In genomic region chr1:6466023-6466422, GRCh38 we compare ENCODE assay signal across 9 cellular contexts. TPM values are rescaled to one million over a fixed set of nuclear protein-coding genes. Genes with fewer than 3 reads are reported as not detected.
DNase-seq lines count a peak whose midpoint lies in the region; ATAC-seq and TF ChIP-seq lines count a peak whose summit lies in the region.
"Had no signal": no experiment of that assay in that cellular context is flagged by ENCODE, and none has a peak within 500 bp of the region (broad histone marks: within the 10 kb centered on the region; RNA-seq: fewer than 3 reads in every experiment).

A gene with protein sequence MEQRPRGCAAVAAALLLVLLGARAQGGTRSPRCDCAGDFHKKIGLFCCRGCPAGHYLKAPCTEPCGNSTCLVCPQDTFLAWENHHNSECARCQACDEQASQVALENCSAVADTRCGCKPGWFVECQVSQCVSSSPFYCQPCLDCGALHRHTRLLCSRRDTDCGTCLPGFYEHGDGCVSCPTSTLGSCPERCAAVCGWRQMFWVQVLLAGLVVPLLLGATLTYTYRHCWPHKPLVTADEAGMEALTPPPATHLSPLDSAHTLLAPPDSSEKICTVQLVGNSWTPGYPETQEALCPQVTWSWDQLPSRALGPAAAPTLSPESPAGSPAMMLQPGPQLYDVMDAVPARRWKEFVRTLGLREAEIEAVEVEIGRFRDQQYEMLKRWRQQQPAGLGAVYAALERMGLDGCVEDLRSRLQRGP (minus strand): TSS chr1:6466173. CDS start chr1:6466107, 66 bp downstream.

- peaks cover 0 to 62% (median 41%) of the 10 kb centered on the region in 9 donors for H3K36me3 ChIP-seq in heart left ventricle
- peaks cover 0 to 52% of the 10 kb centered on the region in 2 donors for H3K36me3 ChIP-seq in adrenal gland (replicated peaks in 1 of 2)
- peaks cover 20 to 25% of the 10 kb centered on the region in 2 donors for H3K36me3 ChIP-seq in mucosa of rectum (ENCODE audit: control insufficient read depth in 2 of 2, insufficient read depth in 2 of 2, low read length in 2 of 2)
- H3K36me3 ChIP-seq in vagina, result peaks cover 0 to 15% of the 10 kb centered on the region in 2 donors
- no peaks in the 10 kb centered on the region for H3K36me3 ChIP-seq in OCI-LY7 (ENCODE audit: insufficient read depth, low read length)

- WGBS in heart left ventricle, 4 donors, result 31 to 68% (median 55%) methylated on average over 8 to 43 of the region's 43 CpGs
- WGBS in adrenal gland, 4 donors, result 17 to 39% (median 35%) methylated on average over 16 to 43 of the region's 43 CpGs

- DNase-seq in Right ventricle myocardium superior (no peak), heart left ventricle (no peak), adrenal gland (no peak), vagina (ENCODE audit: extremely low spot score in 2 of 2) (no peak), Kasumi-1 (lab: John Stamatoyannopoulos, UW) (no peak), OCI-LY7 (ENCODE audit: low spot score) (no peak)

- TF ChIP-seq POLR2A in heart left ventricle (IDR thresholded peaks at IDR 0.05), result no peak
- TF ChIP-seq POLR2A in adrenal gland (IDR thresholded peaks at IDR 0.05), result no peak
- no peak for TF ChIP-seq POLR2A in vagina (IDR thresholded peaks at IDR 0.05)

- no peak within 1 kb of the TSS for H3K4me2 ChIP-seq in OCI-LY7 (ENCODE audit: low read length)

- H3K4me3 ChIP-seq in heart left ventricle (peak within 1 kb of the TSS in 4 of 12 donors; percentile 4 to 55 (median 14)), adrenal gland (no peak within 1 kb of the TSS), mucosa of rectum (ENCODE audit: low read length in 2 of 2) (peak within 1 kb of the TSS; percentile 37 to 61), vagina (peak within 1 kb of the TSS in 1 of 2 donors; percentile 28), OCI-LY7 (ENCODE audit: low read depth, low read length, poor library complexity, severe bottlenecking) (no peak within 1 kb of the TSS)

- POLR2A ChIA-PET in OCI-LY7 (lab: Charles Lee), result no interaction called here

- H3K9me3 ChIP-seq in heart left ventricle (no peaks in the 10 kb centered on the region), adrenal gland (replicated peaks in 1 of 3) (no peaks in the 10 kb centered on the region), mucosa of rectum (ENCODE audit: control insufficient read depth in 2 of 2, low read length in 2 of 2) (no peaks in the 10 kb centered on the region), vagina (no peaks in the 10 kb centered on the region), OCI-LY7 (ENCODE audit: low read length) (no peaks in the 10 kb centered on the region)

- TF ChIP-seq CTCF in heart left ventricle (IDR thresholded peaks at IDR 0.05), result no peak
- no peak for TF ChIP-seq CTCF in adrenal gland (IDR thresholded peaks at IDR 0.05)
- no peak for TF ChIP-seq CTCF in vagina (IDR thresholded peaks at IDR 0.05)
- no peak for TF ChIP-seq CTCF in OCI-LY7 (conservative IDR thresholded peaks at IDR 0.05; ENCODE audit: low read length)

- intact Hi-C loops in Right ventricle myocardium superior (cut with DNase I), result no loop called here
- intact Hi-C loops in heart left ventricle (cut with DNase I), result no loop called here
- intact Hi-C loops in adrenal gland (cut with DNase I), result no loop called here
- intact Hi-C loops in vagina (cut with DNase I), result no loop called here
- intact Hi-C loops in OCI-LY7 (cut with micrococcal nuclease; ENCODE audit: unreplicated experiment), result no loop called here

- H4K20me1 ChIP-seq in OCI-LY7 (ENCODE audit: insufficient read depth, low read length), result no peaks in the 10 kb centered on the region

- H3K4me1 ChIP-seq in heart left ventricle (peaks cover 0 to 25% (median 4%) of the 10 kb centered on the region in 12 donors), adrenal gland (replicated peaks in 1 of 2) (no peaks in the 10 kb centered on the region), mucosa of rectum (ENCODE audit: control insufficient read depth in 2 of 2, insufficient read depth in 2 of 2, low read length in 2 of 2) (peaks cover 2 to 13% of the 10 kb centered on the region in 2 donors), vagina (no peaks in the 10 kb centered on the region), OCI-LY7 (ENCODE audit: insufficient read depth, low read length, poor library complexity, severe bottlenecking) (no peaks in the 10 kb centered on the region)

- ATAC-seq in Right ventricle myocardium superior (ENCODE audit: poor library complexity), result no peak
- no peak for ATAC-seq in heart left ventricle
- no peak for ATAC-seq in GM21825 (IDR thresholded peaks at IDR 0.05; ENCODE audit: unreplicated experiment)
- ATAC-seq: Panc1 had no signal

- no peaks in the 10 kb centered on the region for H3K9me2 ChIP-seq in OCI-LY7 (ENCODE audit: insufficient read depth, low read length)

- H3K27me3 ChIP-seq in heart left ventricle, result peaks cover 0 to 7% (median 0%) of the 10 kb centered on the region in 9 donors
- H3K27me3 ChIP-seq in adrenal gland, result no peaks in the 10 kb centered on the region
- H3K27me3 ChIP-seq in mucosa of rectum (ENCODE audit: control insufficient read depth in 2 of 2, insufficient read depth in 2 of 2, low read length in 2 of 2), result no peaks in the 10 kb centered on the region
- no peaks in the 10 kb centered on the region for H3K27me3 ChIP-seq in vagina

- no peaks in the 10 kb centered on the region for H3K79me2 ChIP-seq in OCI-LY7 (ENCODE audit: insufficient read depth, low read depth, low read length)

- BruUV-seq in OCI-LY7 (replicated peaks; lab: Mats Ljungman, UMichigan), result no TSS peak

- H2AFZ ChIP-seq in OCI-LY7 (ENCODE audit: low read length), result no peak within 1 kb of the TSS

- CTCF ChIA-PET in OCI-LY7 (lab: Charles Lee; ENCODE audit: unreplicated experiment), result no interaction called here

- peak within 1 kb of the TSS; percentile 14 to 77 for H3K9ac ChIP-seq in mucosa of rectum (ENCODE audit: low read depth in 1 of 2, low read length in 2 of 2)

- H3K27ac ChIP-seq in heart left ventricle, result peak within 1 kb of the TSS in 1 of 12 donors; percentile 37
- no peak within 1 kb of the TSS for H3K27ac ChIP-seq in adrenal gland
- H3K27ac ChIP-seq in mucosa of rectum (ENCODE audit: low read depth in 2 of 2, low read length in 2 of 2), result peak within 1 kb of the TSS; percentile 56 to 63
- no peak within 1 kb of the TSS for H3K27ac ChIP-seq in vagina
- H3K27ac ChIP-seq in OCI-LY7 (ENCODE audit: low read depth, low read length, poor library complexity, severe bottlenecking), result no peak within 1 kb of the TSS

RNA-seq across cellular contexts. Expression of the gene that starts here (rescaled TPM):
- total RNA-seq in Right ventricle myocardium superior (13.7 TPM), heart left ventricle (10 to 100 TPM in 3 of 9 donors, 1 to 10 TPM in 6; 5.2 to 11.6 (median 9.3) TPM), adrenal gland (10 to 100 TPM in 4 of 8 donors, 1 to 10 TPM in 4; 2.7 to 36.4 (median 9.7) TPM), vagina (32.7 TPM), OCI-LY7 (2022) (0.65 and 1.7 TPM in 2 replicates)
- polyA plus RNA-seq in heart left ventricle (10 to 100 TPM in 1 of 2 donors, 1 to 10 TPM in 1; 4.7 to 17.5 TPM), adrenal gland (100 to 1,000 TPM in 1 of 3 donors, 10 to 100 TPM in 1, 1 to 10 TPM in 1; 1.2 to 169 (median 63.8) TPM)
- total RNA-seq in OCI-LY7 (2014; rRNA removed; shearing (Covaris generic)), result 1.7 and 2.8 TPM in 2 replicates

Comparison
In these comparisons a context has a peak if more than half of its experiments do, and no peak if none do; other contexts are left out.
1. H3K27ac ChIP-seq: peak in mucosa of rectum (2 of 2); none in adrenal gland (0 of 5), vagina (single experiment) and OCI-LY7 (single experiment).
2. H3K4me3 ChIP-seq: peak in mucosa of rectum (2 of 2); none in adrenal gland (0 of 4) and OCI-LY7 (single experiment).